ENCODE assay signal across 8 cellular contexts in the genomic region with DNA sequence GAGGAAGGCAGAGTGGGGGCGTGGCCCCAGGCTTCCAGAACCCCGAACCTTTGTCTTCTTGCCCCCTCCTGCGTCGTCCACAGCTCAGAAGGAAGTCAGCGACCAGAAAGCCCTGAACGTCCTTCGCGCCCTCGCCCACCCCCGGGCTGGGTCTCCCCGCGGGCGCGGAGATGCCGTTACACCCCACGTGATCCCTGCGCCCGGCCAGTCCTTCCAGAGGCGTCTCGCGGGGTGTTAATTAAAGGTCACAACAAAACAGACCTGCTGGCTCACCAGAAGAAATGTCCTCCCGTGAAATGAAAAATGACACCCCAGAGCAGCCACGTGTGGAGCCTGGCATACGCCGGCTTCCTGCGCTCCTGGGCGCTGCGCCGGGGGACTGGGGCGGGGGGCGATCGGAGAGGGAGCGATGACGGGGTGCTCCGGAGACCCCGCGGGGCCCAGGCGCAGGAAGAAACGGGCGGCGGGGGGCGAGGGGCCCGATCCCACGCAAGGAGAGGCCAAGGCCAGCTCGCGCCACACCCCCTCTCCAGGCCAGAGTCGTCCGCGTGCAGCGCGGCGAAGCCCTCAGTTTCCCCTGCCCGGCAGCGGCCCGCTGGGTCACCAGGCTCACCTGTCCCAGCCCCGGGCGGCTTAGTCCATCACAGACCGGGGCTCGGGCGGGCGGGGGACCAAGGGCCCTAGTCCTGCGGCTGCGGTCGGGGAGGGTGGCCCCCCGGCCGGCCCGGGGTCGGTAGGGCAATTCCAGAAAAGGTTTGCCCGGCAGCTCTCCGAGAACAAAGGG. TPM values are rescaled to one million over a fixed set of nuclear protein-coding genes. Genes with fewer than 3 reads are reported as not detected.
A peak's percentile ranks its signal among the peaks of the same experiment; 100 is the strongest.
DNase-seq lines count a peak whose midpoint lies in the region; ATAC-seq, FAIRE-seq and TF ChIP-seq lines count a peak whose summit lies in the region.

No MANE protein-coding gene starts in this region.

- H3K4me1 ChIP-seq in Panc1 (ENCODE audit: control insufficient read depth, insufficient read depth, low read length) = peaks cover 9% of the 10 kb centered on the region
- peaks cover 0 to 34% (median 11%) of the 10 kb centered on the region in 4 donors for H3K4me1 ChIP-seq in right lobe of liver
- H3K4me1 ChIP-seq in tibial artery = peaks cover 7 to 44% (median 40%) of the 10 kb centered on the region in 4 donors

- H3K27me3 ChIP-seq in Panc1 (ENCODE audit: control insufficient read depth, insufficient read depth, low read length) (peaks cover 29% of the 10 kb centered on the region), right lobe of liver (no peaks in the 10 kb centered on the region), tibial artery (peaks cover 0 to 65% of the 10 kb centered on the region in 2 donors)

- POLR2A ChIA-PET in Panc1 (lab: Charles Lee) = interaction anchor here (0.7 kb wide), 1 partner anchor 60 kb away, joined by 5 read pairs; no protein-coding TSS in a partner anchor

- H3K9me3 ChIP-seq in Panc1 (ENCODE audit: control insufficient read depth, insufficient read depth, low read depth, low read length) (no peaks in the 10 kb centered on the region), right lobe of liver (no peaks in the 10 kb centered on the region), tibial artery (no peaks in the 10 kb centered on the region)

- in situ Hi-C loops in G401 (cut with HindIII; ENCODE audit: low sequenced_read_pairs) = no loop called here
- in situ Hi-C loops in Panc1 (cut with HindIII; ENCODE audit: low pct_unique_long_range_greater_than_20kb, low sequenced_read_pairs) = no loop called here

- intact Hi-C loops in Panc1 (cut with micrococcal nuclease; ENCODE audit: unreplicated experiment) = loop anchor here (2.0 to 10.0 kb wide), 4 partner anchors 77 to 1338 kb away; no protein-coding TSS in a partner anchor
- intact Hi-C loops in right lobe of liver (cut with DNase I) = loop anchor here (10.0 kb wide), 2 partner anchors 841 to 851 kb away; no protein-coding TSS in a partner anchor
- intact Hi-C loops in tibial artery (cut with DNase I; ENCODE audit: low total_unique reads) = loop anchor here (10.0 kb wide), 3 partner anchors 279 to 1341 kb away; no protein-coding TSS in a partner anchor

- DNase-seq in A172 (ENCODE audit: low spot score) = peak; percentile 21
- DNase-seq in G401 (ENCODE audit: low spot score) = peak; percentile 43
- DNase-seq in Panc1 (ENCODE audit: low read depth, low spot score) = no peak
- DNase-seq in cerebellar cortex (ENCODE audit: low spot score) = peak; percentile 25
- DNase-seq in right lobe of liver = peak in 2 of 3 donors; percentile 28 to 60
- peak in 1 of 2 donors; percentile 62 for DNase-seq in tibial artery
- no peak for DNase-seq in GM19239 (ENCODE audit: insufficient read length, low spot score)
- DNase-seq in NCI-H187 treated with DMSO at 0.1 percent for 48 hours (lab: John Stamatoyannopoulos, UW) = no peak

- ATAC-seq in Panc1 (peak; percentile 8), right lobe of liver (peak in 3 of 4 donors; percentile 2 to 9 (median 2))

- TF ChIP-seq POLR2A in right lobe of liver (IDR thresholded peaks at IDR 0.05) = no peak

- TF ChIP-seq CTCF in Panc1 (IDR thresholded peaks at IDR 0.05) (no peak), right lobe of liver (IDR thresholded peaks at IDR 0.05) (no peak), tibial artery (IDR thresholded peaks at IDR 0.05) (no peak)

- H3K27ac ChIP-seq in Panc1 (ENCODE audit: low read length) (no peak overlapping the region), right lobe of liver (no peak overlapping the region), tibial artery (no peak overlapping the region)

- CTCF ChIA-PET in Panc1 (lab: Charles Lee) = interaction anchor here (0.6 to 1.4 kb wide), 7 partner anchors 46 to 1217 kb away, joined by 3 to 12 read pairs (median 4); no protein-coding TSS in a partner anchor

- WGBS in right lobe of liver (ENCODE audit: insufficient coverage, low coverage, low lambda C conversion rate, missing lambda C conversion rate) = under 1% methylated on average over 33 of the region's 70 CpGs

- no TSS peak for BruUV-seq in Panc1 (replicated peaks; lab: Mats Ljungman, UMichigan)

- H3K36me3 ChIP-seq in Panc1 (ENCODE audit: control insufficient read depth, insufficient read depth, low read length) (no peaks in the 10 kb centered on the region; the same call in none of the 2 replicates), right lobe of liver (no peaks in the 10 kb centered on the region), tibial artery (no peaks in the 10 kb centered on the region)

- H3K4me3 ChIP-seq in Panc1 (ENCODE audit: low read depth in 2 of 2, low read length in 2 of 2) (peak overlapping the region; percentile 57 to 66), right lobe of liver (peak overlapping the region; percentile 48 to 58 (median 55)), tibial artery (peak overlapping the region; percentile 47 to 57)

- FAIRE-seq in GM19239 (lab: Jason Lieb, UNC) = no peak

RNA-seq across cellular contexts. Expression of gene KIF26B, which starts 0.9 kb away (rescaled TPM):
- total RNA-seq in A172 (2014; rRNA removed; shearing (Covaris generic)) = 0.57 and 2.1 TPM in 2 replicates
- total RNA-seq in G401 (2014; rRNA removed; shearing (Covaris generic)) = 9.8 and 10.5 TPM in 2 replicates
- 0.33 TPM for total RNA-seq in Panc1 (2021; ENCODE audit: unreplicated experiment)
- polyA plus RNA-seq in Panc1 (2012; ENCODE audit: insufficient read length) = 0.24 TPM
- total RNA-seq in right lobe of liver = under 1 TPM; 0.31 to 0.55 (median 0.35) TPM

Comparison
In these comparisons a context has a peak if more than half of its experiments do, and no peak if none do; other contexts are left out.
1. DNase-seq: peak in A172 (single experiment), G401 (single experiment), cerebellar cortex (single experiment) and right lobe of liver (2 of 3); none in Panc1 (single experiment), GM19239 (single experiment) and NCI-H187 treated with DMSO at 0.1 percent for 48 hours (single experiment).
2. Peak in every context shown above with its lines, with median percentiles within 50 percentile points of each other: H3K4me3 ChIP-seq.